20 cellular contexts compared by ENCODE assay signal in the genomic region with DNA sequence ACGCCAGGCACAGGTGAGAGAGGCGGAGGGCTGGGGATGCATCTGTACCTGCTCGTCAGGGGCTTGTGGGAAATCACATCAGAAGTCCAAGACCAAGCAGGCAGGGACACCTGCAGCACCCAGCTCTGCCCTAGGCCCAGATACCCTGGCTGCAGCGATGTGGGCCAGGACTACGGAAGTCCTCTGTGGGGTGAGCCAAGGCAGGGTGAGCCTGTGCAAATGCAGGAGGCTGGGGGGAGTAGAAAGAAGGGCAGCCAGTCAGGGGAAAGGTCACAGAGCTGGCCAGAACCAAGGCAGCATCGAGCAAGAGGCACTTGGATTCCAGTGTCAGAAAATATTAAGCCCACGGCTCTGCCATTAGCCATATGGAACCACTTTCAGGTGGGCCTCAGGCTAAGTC.
A peak's percentile ranks its signal among the peaks of the same experiment; 100 is the strongest.
DNase-seq lines count a peak whose midpoint lies in the region; ATAC-seq and TF ChIP-seq lines count a peak whose summit lies in the region.
"Had no signal": no experiment of that assay in that cellular context is flagged by ENCODE, and none has a peak within 500 bp of the region (broad histone marks: within the 10 kb centered on the region; RNA-seq: fewer than 3 reads in every experiment).

No MANE protein-coding gene starts in this region.

- H3K4me3 Mint-ChIP-seq in Caco-2 (ENCODE audit: unreplicated experiment) (no peak overlapping the region), progenitor cell of endocrine pancreas (ENCODE audit: low read depth) (no peak overlapping the region)
- H3K4me3 Mint-ChIP-seq: activated T-helper 17 cell treated with anti-CD3 and anti-CD28 coated beads, Interleukin-2, amount 50 U/mL, for 72 hours; CD8-positive, alpha-beta memory T cell; H9; naive thymus-derived CD4-positive, alpha-beta T cell had no signal

- H3K27ac ChIP-seq in hepatocyte (peak overlapping the region; percentile 83), substantia nigra (ENCODE audit: low read depth, low read length, poor library complexity, severe bottlenecking) (no peak overlapping the region)
- H3K27ac ChIP-seq: prostate gland, SJSA1 had no signal

- CTCF ChIA-PET in Caco-2 (lab: Charles Lee): no interaction called here

- POLR2A ChIA-PET in Caco-2 (lab: Charles Lee): no interaction called here

- H3K27ac Mint-ChIP-seq in Caco-2 (ENCODE audit: unreplicated experiment) (peak overlapping the region; percentile 75), progenitor cell of endocrine pancreas (peak overlapping the region; percentile 69)
- H3K27ac Mint-ChIP-seq: activated T-helper 17 cell treated with anti-CD3 and anti-CD28 coated beads, Interleukin-2, amount 50 U/mL, for 72 hours; CD8-positive, alpha-beta memory T cell; naive thymus-derived CD4-positive, alpha-beta T cell had no signal

- no TSS peak for BruUV-seq in Caco-2 (replicated peaks; lab: Mats Ljungman, UMichigan)

- no peak overlapping the region for H2AFZ ChIP-seq in hepatocyte

- no peaks in the 10 kb centered on the region for H3K9me3 Mint-ChIP-seq in Caco-2 (ENCODE audit: unreplicated experiment)
- H3K9me3 Mint-ChIP-seq in progenitor cell of endocrine pancreas (ENCODE audit: low read depth): peaks cover 3% of the 10 kb centered on the region
- H3K9me3 Mint-ChIP-seq: activated T-helper 17 cell treated with anti-CD3 and anti-CD28 coated beads, Interleukin-2, amount 50 U/mL, for 72 hours; naive thymus-derived CD4-positive, alpha-beta T cell; stimulated activated naive B cell treated with anti-CD40 and anti-IgM and Interleukin-4, amounts not matched to agents 10 μg/mL and 1 μg/mL and 100 μg/mL, for 72 hours had no signal

- H3K4me1 Mint-ChIP-seq in Caco-2 (ENCODE audit: low read depth, unreplicated experiment) (peaks cover 72% of the 10 kb centered on the region), progenitor cell of endocrine pancreas (ENCODE audit: low read depth) (peaks cover 71% of the 10 kb centered on the region)
- H3K4me1 Mint-ChIP-seq: CD8-positive, alpha-beta memory T cell had no signal

- no peaks in the 10 kb centered on the region for H4K20me1 ChIP-seq in hepatocyte (ENCODE audit: insufficient read depth, poor library complexity, severe bottlenecking)

- DNase-seq in Caco-2: no peak
- peak; percentile 35 for DNase-seq in SK-N-DZ (ENCODE audit: low spot score)
- DNase-seq in hepatocyte (ENCODE audit: low spot score): no peak
- DNase-seq in progenitor cell of endocrine pancreas (ENCODE audit: low spot score, unreplicated experiment): no peak
- no peak for DNase-seq in NCI-H2227 treated with DMSO at 0.1 percent for 48 hours (lab: John Stamatoyannopoulos, UW)
- no peak for DNase-seq in KBM-7
- no peak for DNase-seq in substantia nigra (lab: John Stamatoyannopoulos, UW)
- DNase-seq: CD8-positive, alpha-beta memory T cell; esophagus squamous epithelium; H9; naive thymus-derived CD4-positive, alpha-beta T cell; NCI-H187 treated with DMSO at 0.1 percent for 48 hours; NCI-H446 treated with DMSO at 0.1 percent for 48 hours had no signal

- H3K9me2 ChIP-seq in hepatocyte (replicated peaks; ENCODE audit: insufficient read depth): no peaks in the 10 kb centered on the region

- H3K4me3 ChIP-seq in Caco-2 (ENCODE audit: low read depth, low read length) (no peak overlapping the region), hepatocyte (no peak overlapping the region)
- H3K4me3 ChIP-seq: esophagus squamous epithelium, lung, prostate gland, SJSA1 had no signal

- H3K4me1 ChIP-seq in Caco-2 (peaks cover 38% of the 10 kb centered on the region), hepatocyte (ENCODE audit: insufficient read depth) (peaks cover 77% of the 10 kb centered on the region)
- H3K4me1 ChIP-seq: prostate gland had no signal

- H3K36me3 ChIP-seq in Caco-2 (ENCODE audit: control insufficient read depth, insufficient read depth, low read length) (no peaks in the 10 kb centered on the region; the same call in 1 of the 2 replicates), hepatocyte (replicated peaks; ENCODE audit: insufficient read depth, low read depth) (no peaks in the 10 kb centered on the region)
- H3K36me3 ChIP-seq: esophagus squamous epithelium, prostate gland had no signal

- no peak for ATAC-seq in HG02642 (IDR thresholded peaks at IDR 0.05; ENCODE audit: poor library complexity, unreplicated experiment)
- ATAC-seq: activated CD4-positive, CD25-positive, alpha-beta regulatory T cell treated with anti-CD3 and anti-CD28 coated beads, Interleukin-2, amount 50 U/mL, for 24 hours had no signal

- intact Hi-C loops in Caco-2 (cut with micrococcal nuclease; ENCODE audit: unreplicated experiment): no loop called here

- in situ Hi-C loops in KBM-7 (cut with MboI; ENCODE audit: low pct_unique_long_range_greater_than_20kb, low sequenced_read_pairs): no loop called here

- H3K9me3 ChIP-seq in Caco-2: no peaks in the 10 kb centered on the region
- no peaks in the 10 kb centered on the region for H3K9me3 ChIP-seq in hepatocyte (ENCODE audit: low read depth)
- H3K9me3 ChIP-seq: esophagus squamous epithelium, prostate gland, SJSA1 had no signal

- H3K36me3 Mint-ChIP-seq in Caco-2 (ENCODE audit: insufficient read depth, unreplicated experiment) (peaks cover 97% of the 10 kb centered on the region), progenitor cell of endocrine pancreas (ENCODE audit: insufficient read depth) (peaks cover 13% of the 10 kb centered on the region)
- H3K36me3 Mint-ChIP-seq: CD8-positive, alpha-beta memory T cell; naive thymus-derived CD4-positive, alpha-beta T cell; stimulated activated naive B cell treated with anti-CD40 and anti-IgM and Interleukin-4, amounts not matched to agents 10 μg/mL and 1 μg/mL and 100 μg/mL, for 72 hours had no signal

- WGBS in hepatocyte (ENCODE audit: low lambda C conversion rate, missing lambda C conversion rate): 72% methylated on average over 7 of the region's 7 CpGs

- TF ChIP-seq CTCF in Caco-2 (IDR thresholded peaks at IDR 0.05; ENCODE audit: insufficient read depth in 1 of 2, low read depth in 1 of 2, low read length in 1 of 2, severe bottlenecking in 1 of 2, unreplicated experiment in 1 of 2) (no peak), hepatocyte (IDR thresholded peaks at IDR 0.05; ENCODE audit: poor library complexity) (no peak), progenitor cell of endocrine pancreas (IDR thresholded peaks at IDR 0.05; ENCODE audit: unreplicated experiment) (no peak)

- H3K27me3 Mint-ChIP-seq in Caco-2 (ENCODE audit: insufficient read depth, unreplicated experiment) (no peaks in the 10 kb centered on the region), progenitor cell of endocrine pancreas (no peaks in the 10 kb centered on the region)
- H3K27me3 Mint-ChIP-seq: activated T-helper 17 cell treated with anti-CD3 and anti-CD28 coated beads, Interleukin-2, amount 50 U/mL, for 72 hours; CD8-positive, alpha-beta memory T cell; stimulated activated naive B cell treated with anti-CD40 and anti-IgM and Interleukin-4, amounts not matched to agents 10 μg/mL and 1 μg/mL and 100 μg/mL, for 72 hours had no signal

- peak overlapping the region; percentile 23 for H3K4me2 ChIP-seq in hepatocyte

- H3K27me3 ChIP-seq in Caco-2 (replicated peaks; ENCODE audit: control insufficient read depth, insufficient read depth, low read length): no peaks in the 10 kb centered on the region
- no peaks in the 10 kb centered on the region for H3K27me3 ChIP-seq in hepatocyte
- H3K27me3 ChIP-seq: esophagus squamous epithelium, SJSA1 had no signal

- peaks cover 96% of the 10 kb centered on the region for H3K79me2 ChIP-seq in hepatocyte
